Comparison of ENCODE assay signal across 8 cellular contexts in the genomic region with DNA sequence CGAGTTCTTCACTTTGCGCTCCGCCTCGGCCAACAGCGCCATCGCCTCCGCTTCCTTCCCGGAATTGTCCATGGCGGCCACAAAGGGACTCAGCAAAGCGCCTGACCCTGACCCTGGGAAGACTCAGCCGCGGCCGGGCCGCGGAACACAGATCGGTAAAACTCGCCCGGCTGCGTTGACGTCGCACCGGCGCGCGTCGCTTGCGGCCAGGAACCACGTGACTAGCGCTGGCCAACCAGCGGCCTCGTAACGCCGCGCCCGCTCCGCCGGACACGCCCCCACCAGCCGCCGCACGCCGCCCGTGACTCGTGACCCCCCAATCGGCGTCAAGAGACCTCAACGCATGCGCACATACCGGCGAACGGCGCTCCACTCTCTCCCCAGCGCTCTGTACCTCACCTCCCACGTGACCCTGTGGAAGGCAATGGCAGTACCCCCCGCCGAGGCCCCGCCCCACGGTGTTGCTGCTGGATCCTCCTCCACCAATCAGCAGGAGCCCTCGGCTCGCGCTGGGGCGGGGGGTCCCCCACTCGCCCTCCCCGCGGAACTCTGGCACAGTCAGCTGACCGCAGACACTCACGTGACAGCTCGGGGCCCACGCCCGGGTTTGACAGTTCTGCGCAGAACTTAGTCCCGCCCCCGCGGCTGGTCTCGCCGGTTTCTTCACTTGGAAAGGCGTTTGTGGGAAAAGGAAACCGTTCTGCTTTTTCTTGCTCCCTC. TPM values are rescaled to one million over a fixed set of nuclear protein-coding genes. Genes with fewer than 3 reads are reported as not detected.
DNase-seq lines count a peak whose midpoint lies in the region; ATAC-seq and TF ChIP-seq lines count a peak whose summit lies in the region.

A gene (minus strand): TSS at position 195 of the 720 bp plus-strand sequence. CDS start 123 bp downstream, at position 72.

- H3K23ac ChIP-seq in H9 (ENCODE audit: insufficient read length, low read depth, low read length), result no peak within 1 kb of the TSS

- no peak within 1 kb of the TSS for H2BK15ac ChIP-seq in H9 (ENCODE audit: low read depth, low read length)

- peak within 1 kb of the TSS; percentile 98 for H3K4me3 ChIP-seq in MG63
- peak within 1 kb of the TSS; percentile 87 for H3K4me3 ChIP-seq in fibroblast of pulmonary artery (replicated peaks; ENCODE audit: low read depth, low read length)

- no peak within 1 kb of the TSS for H2BK20ac ChIP-seq in H9 (ENCODE audit: low read depth, low read length, poor library complexity, severe bottlenecking)

- no peaks in the 10 kb centered on the region for H3K4me1 ChIP-seq in H9 (ENCODE audit: insufficient read depth, low read length)

- ATAC-seq in natural killer cell treated with Interleukin-12 subunit alpha and Interleukin-12 subunit beta and Interleukin-15 and Interleukin-18, amount 100 ng/mL, for 72 hours, result peak; percentile 97
- ATAC-seq in stimulated activated naive CD8-positive, alpha-beta T cell treated with anti-CD3 and anti-CD28 coated beads, Interleukin-15, Interleukin-2, amounts not matched to agents 100 U/mL and 50 U/mL, for 24 hours, result peak; percentile 97

- H3K4me3 Mint-ChIP-seq in H9, result peak within 1 kb of the TSS; percentile 96
- peak within 1 kb of the TSS; percentile 100 for H3K4me3 Mint-ChIP-seq in natural killer cell treated with Interleukin-12 subunit alpha and Interleukin-12 subunit beta and Interleukin-15 and Interleukin-18, amount 100 ng/mL, for 72 hours

- H3K27ac Mint-ChIP-seq in H9, result peak within 1 kb of the TSS; percentile 93 to 96 (median 95)
- H3K27ac Mint-ChIP-seq in natural killer cell treated with Interleukin-12 subunit alpha and Interleukin-12 subunit beta and Interleukin-15 and Interleukin-18, amount 100 ng/mL, for 72 hours, result peak within 1 kb of the TSS; percentile 98 to 99

- no peak within 1 kb of the TSS for H4K8ac ChIP-seq in H9 (replicated peaks; ENCODE audit: insufficient read length, low read depth, low read length)

- H2AK5ac ChIP-seq in H9 (ENCODE audit: insufficient read length, low read length), result no peak within 1 kb of the TSS

- H3K79me2 ChIP-seq in H9 (ENCODE audit: insufficient read depth, low read length), result peaks cover 10% of the 10 kb centered on the region; the same call in 1 of the 2 replicates

- peaks cover 7% of the 10 kb centered on the region for H3K23me2 ChIP-seq in H9 (ENCODE audit: insufficient read length, low read depth, low read length, poor library complexity, severe bottlenecking)

- peaks cover 23 to 35% of the 10 kb centered on the region in 2 experiments for H3K4me1 Mint-ChIP-seq in H9
- peaks cover 59 to 73% of the 10 kb centered on the region in 2 donors for H3K4me1 Mint-ChIP-seq in natural killer cell treated with Interleukin-12 subunit alpha and Interleukin-12 subunit beta and Interleukin-15 and Interleukin-18, amount 100 ng/mL, for 72 hours (ENCODE audit: low read depth in 2 of 2)

- no peaks in the 10 kb centered on the region for H3K9me3 Mint-ChIP-seq in H9
- no peaks in the 10 kb centered on the region for H3K9me3 Mint-ChIP-seq in natural killer cell treated with Interleukin-12 subunit alpha and Interleukin-12 subunit beta and Interleukin-15 and Interleukin-18, amount 100 ng/mL, for 72 hours

- H4K91ac ChIP-seq in H9 (ENCODE audit: insufficient read length, low read depth, low read length), result peak within 1 kb of the TSS; percentile 50

- peak within 1 kb of the TSS; percentile 55 for H3K14ac ChIP-seq in H9 (ENCODE audit: insufficient read depth, low read length)

- H3K56ac ChIP-seq in H9 (ENCODE audit: insufficient read length, low read depth, low read length), result no peak within 1 kb of the TSS

- peak; percentile 100 for DNase-seq in ELR (ENCODE audit: low read depth)
- peak; percentile 100 for DNase-seq in H9
- DNase-seq in MG63, result peak; percentile 100
- DNase-seq in SHP77 treated with DMSO at 0.1 percent for 48 hours (lab: John Stamatoyannopoulos, UW), result peak; percentile 100
- DNase-seq in activated effector memory CD4-positive, alpha-beta T cell treated with anti-CD3 and anti-CD28 coated beads, Interleukin-2, amount 50 U/mL, for 16 hours, result peak; percentile 100
- DNase-seq in fibroblast of pulmonary artery (ENCODE audit: low read depth), result peak; percentile 100
- DNase-seq in natural killer cell treated with Interleukin-12 subunit alpha and Interleukin-12 subunit beta and Interleukin-15 and Interleukin-18, amount 100 ng/mL, for 72 hours (ENCODE audit: low spot score), result peak; percentile 100
- peak; percentile 100 for DNase-seq in stimulated activated naive CD8-positive, alpha-beta T cell treated with anti-CD3 and anti-CD28 coated beads, Interleukin-15, Interleukin-2, amounts not matched to agents 100 U/mL and 50 U/mL, for 24 hours

- H3K36me3 ChIP-seq in MG63, result peaks cover 16% of the 10 kb centered on the region

- no peaks in the 10 kb centered on the region for H4K20me1 ChIP-seq in H9 (ENCODE audit: control insufficient read depth, insufficient read depth, insufficient read length)

- H3K9ac ChIP-seq in H9 (ENCODE audit: extremely low read depth, insufficient read length, low read length), result peak within 1 kb of the TSS; percentile 88

- no peak within 1 kb of the TSS for H2BK5ac ChIP-seq in H9 (ENCODE audit: insufficient read length, low read length)

- H3K79me1 ChIP-seq in H9 (ENCODE audit: insufficient read depth, low read depth, low read length, poor library complexity, severe bottlenecking), result peaks cover 9% of the 10 kb centered on the region

- H3K18ac ChIP-seq in H9 (ENCODE audit: insufficient read length, low read depth, low read length), result peak within 1 kb of the TSS; percentile 74

- no peak within 1 kb of the TSS for H3T11ph ChIP-seq in H9 (ENCODE audit: low read length)

- no peak within 1 kb of the TSS for H3K4ac ChIP-seq in H9 (ENCODE audit: low read depth, low read length)

- no peaks in the 10 kb centered on the region; the same call in 1 of the 2 replicates for H3K27me3 Mint-ChIP-seq in H9 (ENCODE audit: low read depth)
- no peaks in the 10 kb centered on the region for H3K27me3 Mint-ChIP-seq in natural killer cell treated with Interleukin-12 subunit alpha and Interleukin-12 subunit beta and Interleukin-15 and Interleukin-18, amount 100 ng/mL, for 72 hours

- peaks cover 0 to 4% (median 0%) of the 10 kb centered on the region in 3 experiments; a peak in 1 of 7 replicates for H3K36me3 Mint-ChIP-seq in H9 (ENCODE audit: insufficient read depth in 1 of 3, low read depth in 3 of 3)
- no peaks in the 10 kb centered on the region for H3K36me3 Mint-ChIP-seq in natural killer cell treated with Interleukin-12 subunit alpha and Interleukin-12 subunit beta and Interleukin-15 and Interleukin-18, amount 100 ng/mL, for 72 hours

- no peak for TF ChIP-seq CTCF in H9 (conservative IDR thresholded peaks at IDR 0.05)
- no peak for TF ChIP-seq CTCF in fibroblast of pulmonary artery (IDR thresholded peaks at IDR 0.05; ENCODE audit: low read length, missing control alignments)

- no peak within 1 kb of the TSS for H2BK120ac ChIP-seq in H9 (ENCODE audit: low read depth, low read length, poor library complexity, severe bottlenecking)

- H3K9me3 ChIP-seq in H9 (ENCODE audit: control insufficient read depth, low read depth, low read length), result no peaks in the 10 kb centered on the region
- H3K9me3 ChIP-seq in MG63, result no peaks in the 10 kb centered on the region

- WGBS in H9 (ENCODE audit: extremely low coverage, insufficient read length, low lambda C conversion rate), result no CpG with 5 or more reads among the region's 78 CpGs

- no peak within 1 kb of the TSS for H4K5ac ChIP-seq in H9 (ENCODE audit: insufficient read length, low read depth, low read length)

- no peak within 1 kb of the TSS for H2AFZ ChIP-seq in H9 (ENCODE audit: low read length)

- H3K27me3 ChIP-seq in H9 (ENCODE audit: insufficient read depth, low read length), result no peaks in the 10 kb centered on the region
- no peaks in the 10 kb centered on the region for H3K27me3 ChIP-seq in MG63

- peak within 1 kb of the TSS; percentile 83 for H3K4me2 ChIP-seq in H9 (ENCODE audit: insufficient read depth, insufficient read length, low read length)

- no peak within 1 kb of the TSS for H2BK12ac ChIP-seq in H9 (ENCODE audit: insufficient read length, low read depth, low read length)

- no peak within 1 kb of the TSS for H3K27ac ChIP-seq in H9 (ENCODE audit: insufficient read length, low read depth, low read length)

RNA-seq across cellular contexts. Expression of the gene that starts here (rescaled TPM):
- total RNA-seq in H9 (2021), result 62.3 and 62.8 TPM in 2 replicates
- 141 and 323 TPM in 2 replicates for total RNA-seq in MG63 (2014; rRNA removed; shearing (Covaris generic); ENCODE audit: low replicate concordance)
- total RNA-seq in natural killer cell treated with Interleukin-12 subunit alpha and Interleukin-12 subunit beta and Interleukin-15 and Interleukin-18, amount 100 ng/mL, for 72 hours, result 10 to 100 TPM; 69.9 to 78.8 TPM
